21 cellular contexts compared by ENCODE assay signal in genomic region chr22:49884503-49885260, GRCh38. TPM values are rescaled to one million over a fixed set of nuclear protein-coding genes. Genes with fewer than 3 reads are reported as not detected.
DNase-seq lines count a peak whose midpoint lies in the region; ATAC-seq, FAIRE-seq and TF ChIP-seq lines count a peak whose summit lies in the region.
"Had no signal": no experiment of that assay in that cellular context is flagged by ENCODE, and none has a peak within 500 bp of the region (broad histone marks: within the 10 kb centered on the region; RNA-seq: fewer than 3 reads in every experiment).

No MANE protein-coding gene starts in this region.

- H3K9ac ChIP-seq in astrocyte (ENCODE audit: low read length), result no peak overlapping the region
- H3K9ac ChIP-seq: BLaER1 treated with 17β-estradiol and CSF1 and Interleukin-3, amounts not matched to agents 10 nM and 100 nM had no signal

- no peaks in the 10 kb centered on the region for H3K27me3 Mint-ChIP-seq in astrocyte (ENCODE audit: low read depth, unreplicated experiment)
- H3K27me3 Mint-ChIP-seq: B cell, IgD-negative memory B cell had no signal

- peaks cover 18% of the 10 kb centered on the region for H3K4me1 Mint-ChIP-seq in astrocyte (ENCODE audit: low read depth, unreplicated experiment)

- WGBS in heart right ventricle, 2 donors, result 91 to 94% methylated on average over 31 of the region's 31 CpGs

- peak; percentile 24 for DNase-seq in activated effector memory CD4-positive, alpha-beta T cell treated with anti-CD3 and anti-CD28 coated beads, Interleukin-2, amount 50 U/mL, for 16 hours
- no peak for DNase-seq in activated effector memory CD4-positive, alpha-beta T cell treated with Interleukin-2 at 50 U/mL for 16 hours
- DNase-seq in astrocyte (ENCODE audit: low read depth) (no peak), mesenteric fat pad (ENCODE audit: low spot score) (peak; percentile 67), upper lobe of right lung (peak; percentile 54), heart right ventricle (no peak)
- no peak for DNase-seq in central memory CD4-positive, alpha-beta T cell
- DNase-seq: Calu3; CD8-positive, alpha-beta T cell; DMS53; DND-41; EL had no signal

- no peak overlapping the region for H3K4me2 ChIP-seq in astrocyte (ENCODE audit: low read length)
- H3K4me2 ChIP-seq: BLaER1 treated with 17β-estradiol and CSF1 and Interleukin-3, amounts not matched to agents 10 nM and 100 nM had no signal

- H3K27ac Mint-ChIP-seq in astrocyte (ENCODE audit: unreplicated experiment), result peak overlapping the region; percentile 27
- H3K27ac Mint-ChIP-seq: B cell; CD8-positive, alpha-beta T cell; IgD-negative memory B cell had no signal

- no peak for ATAC-seq in upper lobe of right lung
- no peak for ATAC-seq in heart right ventricle
- ATAC-seq: CD8-positive, alpha-beta T cell; HepG2 had no signal

- no peak overlapping the region for H2AFZ ChIP-seq in astrocyte (ENCODE audit: low read depth, low read length)

- peaks cover 52% of the 10 kb centered on the region for H3K36me3 Mint-ChIP-seq in astrocyte (ENCODE audit: low read depth, unreplicated experiment)

- intact Hi-C loops in upper lobe of right lung (cut with DNase I), result no loop called here
- intact Hi-C loops in heart right ventricle (cut with DNase I), result no loop called here

- no peaks in the 10 kb centered on the region for H3K27me3 ChIP-seq in astrocyte (ENCODE audit: insufficient read depth, low read length)
- no peaks in the 10 kb centered on the region for H3K27me3 ChIP-seq in upper lobe of right lung
- no peaks in the 10 kb centered on the region for H3K27me3 ChIP-seq in heart right ventricle
- H3K27me3 ChIP-seq: BLaER1 treated with 17β-estradiol and CSF1 and Interleukin-3, amounts not matched to agents 10 nM and 100 nM had no signal

- H3K4me3 Mint-ChIP-seq in astrocyte (ENCODE audit: unreplicated experiment), result no peak overlapping the region
- H3K4me3 Mint-ChIP-seq: B cell; CD8-positive, alpha-beta T cell; IgD-negative memory B cell had no signal

- H3K27ac ChIP-seq in astrocyte (ENCODE audit: low read depth, low read length) (no peak overlapping the region), upper lobe of right lung (no peak overlapping the region), heart right ventricle (no peak overlapping the region)
- H3K27ac ChIP-seq: BLaER1 treated with 17β-estradiol and CSF1 and Interleukin-3, amounts not matched to agents 10 nM and 100 nM had no signal

- H3K9me3 ChIP-seq in astrocyte (ENCODE audit: insufficient read depth, low read depth, low read length) (no peaks in the 10 kb centered on the region), upper lobe of right lung (no peaks in the 10 kb centered on the region), heart right ventricle (peaks cover 0 to 13% (median 0%) of the 10 kb centered on the region in 11 donors)

- H3K36me3 ChIP-seq in astrocyte (ENCODE audit: insufficient read depth, low read length) (peaks cover 9% of the 10 kb centered on the region), upper lobe of right lung (peaks cover 40% of the 10 kb centered on the region), heart right ventricle (peaks cover 0 to 68% (median 20%) of the 10 kb centered on the region in 9 donors)

- no peak for FAIRE-seq in astrocyte (lab: Jason Lieb, UNC)
- FAIRE-seq: G401.6, GM12891, GM19239, H1, HepG2 had no signal

- peaks cover 16% of the 10 kb centered on the region for H3K4me1 ChIP-seq in astrocyte (ENCODE audit: insufficient read depth, low read length)
- H3K4me1 ChIP-seq in upper lobe of right lung, result no peaks in the 10 kb centered on the region
- H3K4me1 ChIP-seq in heart right ventricle, result peaks cover 0 to 20% (median 0%) of the 10 kb centered on the region in 9 donors
- H3K4me1 ChIP-seq: HAP-1 had no signal

- peaks cover 98% of the 10 kb centered on the region for H3K79me2 ChIP-seq in astrocyte (ENCODE audit: insufficient read depth, low read length)

- peaks cover 93% of the 10 kb centered on the region for H4K20me1 ChIP-seq in astrocyte (ENCODE audit: insufficient read depth, low read length)

- H3K4me3 ChIP-seq in astrocyte (ENCODE audit: insufficient read depth, low read depth, low read length), result no peak overlapping the region
- no peak overlapping the region for H3K4me3 ChIP-seq in upper lobe of right lung
- no peak overlapping the region for H3K4me3 ChIP-seq in heart right ventricle
- H3K4me3 ChIP-seq: BLaER1 treated with 17β-estradiol and CSF1 and Interleukin-3, amounts not matched to agents 10 nM and 100 nM; HAP-1 had no signal

- TF ChIP-seq CTCF in astrocyte (IDR thresholded peaks at IDR 0.05; ENCODE audit: insufficient read depth, low read depth, low read length) (no peak), upper lobe of right lung (IDR thresholded peaks at IDR 0.05) (no peak), heart right ventricle (IDR thresholded peaks at IDR 0.05) (no peak)

- peaks cover 4% of the 10 kb centered on the region for H3K9me3 Mint-ChIP-seq in astrocyte (ENCODE audit: unreplicated experiment)
- H3K9me3 Mint-ChIP-seq: CD8-positive, alpha-beta T cell; IgD-negative memory B cell had no signal

RNA-seq across cellular contexts. Expression of gene ZBED4, which starts 31.0 kb away (rescaled TPM):
- 21.0 and 22.7 TPM in 2 replicates for total RNA-seq in astrocyte
- total RNA-seq in mesenteric fat pad, result 10.4 TPM
- 11.8 TPM for total RNA-seq in upper lobe of right lung
- total RNA-seq in heart right ventricle, result 1 to 10 TPM; 3.5 to 5.9 (median 4.4) TPM
- 1 to 10 TPM; 2.6 to 3.2 TPM for polyA plus RNA-seq in heart right ventricle

RNA-seq across cellular contexts. Expression of gene ALG12, which starts 33.6 kb away (rescaled TPM):
- total RNA-seq in astrocyte (23.8 and 26.2 TPM in 2 replicates), mesenteric fat pad (12.5 TPM), upper lobe of right lung (28.1 TPM), heart right ventricle (10 to 100 TPM in 9 of 10 donors, 1 to 10 TPM in 1; 9.6 to 19.8 (median 16.0) TPM)
- polyA plus RNA-seq in heart right ventricle, result 10 to 100 TPM in 1 of 2 donors, 1 to 10 TPM in 1; 9.7 to 10.4 TPM

RNA-seq across cellular contexts. Expression of gene CRELD2, which starts 33.8 kb away (rescaled TPM):
- total RNA-seq in astrocyte, result 49.6 and 58.2 TPM in 2 replicates
- 36.5 TPM for total RNA-seq in mesenteric fat pad
- 44.2 TPM for total RNA-seq in upper lobe of right lung
- 10 to 100 TPM; 13.0 to 32.5 (median 19.2) TPM for total RNA-seq in heart right ventricle
- 10 to 100 TPM; 11.0 to 90.0 TPM for polyA plus RNA-seq in heart right ventricle

RNA-seq across cellular contexts. Expression of gene BRD1, which starts 57.0 kb away (rescaled TPM):
- total RNA-seq in astrocyte (30.0 and 32.4 TPM in 2 replicates), mesenteric fat pad (25.0 TPM), upper lobe of right lung (39.0 TPM), heart right ventricle (10 to 100 TPM; 14.6 to 23.2 (median 16.9) TPM)
- 10 to 100 TPM in 1 of 2 donors, 1 to 10 TPM in 1; 8.2 to 22.9 TPM for polyA plus RNA-seq in heart right ventricle

Comparison
In these comparisons a context has a peak if more than half of its experiments do, and no peak if none do; other contexts are left out.
1. DNase-seq: peak in activated effector memory CD4-positive, alpha-beta T cell treated with anti-CD3 and anti-CD28 coated beads, Interleukin-2, amount 50 U/mL, for 16 hours (single experiment), mesenteric fat pad (single experiment) and upper lobe of right lung (single experiment); none in activated effector memory CD4-positive, alpha-beta T cell treated with Interleukin-2 at 50 U/mL for 16 hours (single experiment), astrocyte (single experiment), central memory CD4-positive, alpha-beta T cell (single experiment) and heart right ventricle (0 of 2).